In genomic region chr11:62665630-62666258, GRCh38 we compare ENCODE assay signal across 7 cellular contexts. TPM values are rescaled to one million over a fixed set of nuclear protein-coding genes. Genes with fewer than 3 reads are reported as not detected.
A peak's percentile ranks its signal among the peaks of the same experiment; 100 is the strongest.
DNase-seq lines count a peak whose midpoint lies in the region; ATAC-seq and TF ChIP-seq lines count a peak whose summit lies in the region.

No MANE protein-coding gene starts in this region.

- H3K9me3 ChIP-seq in parathyroid adenoma (ENCODE audit: control insufficient read depth, low read length) (no peaks in the 10 kb centered on the region), aorta (ENCODE audit: control insufficient read depth, low read length) (no peaks in the 10 kb centered on the region)

- H3K4me1 ChIP-seq in parathyroid adenoma (no peaks in the 10 kb centered on the region), aorta (ENCODE audit: control insufficient read depth in 1 of 2, insufficient read depth in 2 of 2, low read length in 2 of 2) (peaks cover 2 to 8% of the 10 kb centered on the region in 2 donors)

- H3K4me2 ChIP-seq in parathyroid adenoma (ENCODE audit: low read length): peak overlapping the region; percentile 86

- H3K36me3 ChIP-seq in parathyroid adenoma (ENCODE audit: control insufficient read depth, insufficient read depth, low read length) (no peaks in the 10 kb centered on the region), aorta (ENCODE audit: control insufficient read depth in 1 of 2, insufficient read depth in 2 of 2, low read length in 1 of 2) (peaks cover 0 to 1% of the 10 kb centered on the region in 2 donors)

- DNase-seq in RKO (ENCODE audit: low spot score) (peak; percentile 70), glomerular visceral epithelial cell (ENCODE audit: extremely low spot score) (peak; percentile 63), aorta (peak; percentile 72 to 84)
- peak; percentile 71 for DNase-seq in activated naive CD4-positive, alpha-beta T cell treated with Interleukin-2 at 50 U/mL for 16 hours

- no peak overlapping the region for H3K9ac ChIP-seq in parathyroid adenoma

- TF ChIP-seq CTCF in parathyroid adenoma (IDR thresholded peaks at IDR 0.05): no peak

- no peaks in the 10 kb centered on the region for H3K79me2 ChIP-seq in parathyroid adenoma

- H3K27me3 ChIP-seq in parathyroid adenoma (ENCODE audit: control insufficient read depth, insufficient read depth, low read length) (no peaks in the 10 kb centered on the region), aorta (ENCODE audit: control insufficient read depth in 1 of 2, insufficient read depth in 2 of 2, low read length in 1 of 2) (no peaks in the 10 kb centered on the region)

- 1 to 2% methylated on average over 38 of the region's 38 CpGs for WGBS in aorta, 2 donors

- H2AFZ ChIP-seq in parathyroid adenoma: peak overlapping the region; percentile 75

- H3K4me3 ChIP-seq in parathyroid adenoma (ENCODE audit: low read depth, low read length): peak overlapping the region; percentile 75
- H3K4me3 ChIP-seq in aorta (ENCODE audit: low read length in 2 of 2): peak overlapping the region; percentile 56 to 62

- H3K27ac ChIP-seq in parathyroid adenoma (peak overlapping the region; percentile 70), aorta (ENCODE audit: low read depth in 1 of 2, low read length in 2 of 2) (peak overlapping the region; percentile 4 to 73)

- no peak for TF ChIP-seq POLR2A in GM18505 (IDR thresholded peaks at IDR 0.05; ENCODE audit: borderline replicate concordance, extremely low read depth, insufficient read depth, insufficient read length)

- ATAC-seq in GM18505 (IDR thresholded peaks at IDR 0.05; ENCODE audit: unreplicated experiment): peak; percentile 9
- peak; percentile 9 for ATAC-seq in HG02938 (IDR thresholded peaks at IDR 0.05; ENCODE audit: unreplicated experiment)
- ATAC-seq in aorta (ENCODE audit: low FRiP score): peak; percentile 68

- intact Hi-C loops in aorta (cut with DNase I): loop anchor here in 1 of 2 donors (5.0 kb wide), 1 partner anchor 63 kb away; the partner anchor contains the start of gene MTA2

RNA-seq across cellular contexts. Expression of gene CSKMT, which starts 0.6 kb away (rescaled TPM):
- 10 to 100 TPM; 11.1 to 11.7 TPM for total RNA-seq in aorta
- 10 to 100 TPM in 1 of 2 donors, 1 to 10 TPM in 1; 8.8 to 16.3 TPM for polyA plus RNA-seq in aorta

RNA-seq across cellular contexts. Expression of gene C11orf98, which starts 0.7 kb away (rescaled TPM):
- 10 to 100 TPM; 23.1 to 27.7 TPM for total RNA-seq in aorta
- polyA plus RNA-seq in aorta: 100 to 1,000 TPM in 1 of 2 donors, 10 to 100 TPM in 1; 79.3 to 121 TPM

RNA-seq across cellular contexts. Expression of gene UQCC3, which starts 5.7 kb away (rescaled TPM):
- total RNA-seq in aorta: 1 to 10 TPM; 3.0 to 4.8 TPM
- polyA plus RNA-seq in aorta: 10 to 100 TPM in 1 of 2 donors, 1 to 10 TPM in 1; 5.8 to 12.7 TPM

RNA-seq across cellular contexts. Expression of gene LBHD1, which starts 6.3 kb away (rescaled TPM):
- 1 to 10 TPM; 3.6 to 8.6 TPM for total RNA-seq in aorta
- polyA plus RNA-seq in aorta: 1 to 10 TPM; 2.3 to 7.6 TPM

RNA-seq across cellular contexts. Expression of gene INTS5, which starts 12.6 kb away (rescaled TPM):
- total RNA-seq in aorta: 10 to 100 TPM; 12.5 to 13.3 TPM
- 1 to 10 TPM; 3.8 to 6.2 TPM for polyA plus RNA-seq in aorta

Comparison
In these comparisons a context has a peak if more than half of its experiments do, and no peak if none do; other contexts are left out.
1. Peak in every context shown above with its lines: DNase-seq, ATAC-seq, H3K4me3 ChIP-seq and H3K27ac ChIP-seq.
2. ATAC-seq: peak in every context shown above with its lines; median percentile 68 in aorta; 9 in GM18505; 9 in HG02938.